ENCODE assay signal across 11 cellular contexts in genomic region chr12:117098071-117098360, GRCh38. TPM values are rescaled to one million over a fixed set of nuclear protein-coding genes. Genes with fewer than 3 reads are reported as not detected.
DNase-seq lines count a peak whose midpoint lies in the region; ATAC-seq, FAIRE-seq and TF ChIP-seq lines count a peak whose summit lies in the region.
"Had no signal": no experiment of that assay in that cellular context is flagged by ENCODE, and none has a peak within 500 bp of the region (broad histone marks: within the 10 kb centered on the region; RNA-seq: fewer than 3 reads in every experiment).

No MANE protein-coding gene starts in this region.

- H3K27me3 ChIP-seq in iPS-20b (ENCODE audit: insufficient read depth, low read length): peaks cover 55% of the 10 kb centered on the region
- peaks cover 40 to 44% of the 10 kb centered on the region in 2 donors for H3K27me3 ChIP-seq in stomach smooth muscle (ENCODE audit: control insufficient read depth in 1 of 2, insufficient read depth in 2 of 2, low read length in 2 of 2)

- no peak for FAIRE-seq in HTR-8/SVneo (lab: Jason Lieb, UNC)
- FAIRE-seq: A204.1, endothelial cell of umbilical vein had no signal

- no peaks in the 10 kb centered on the region for H3K9me3 Mint-ChIP-seq in activated CD4-positive, alpha-beta T cell treated with anti-CD3 and anti-CD28 coated beads for 36 hours (ENCODE audit: low read depth)

- CTCF ChIA-PET in activated CD4-positive, alpha-beta T cell treated with anti-CD3 and anti-CD28 coated beads for 36 hours (lab: Charles Lee): interaction anchor here (0.9 kb wide), 1 partner anchor 34 kb away, joined by 5 read pairs; no protein-coding TSS in a partner anchor

- peaks cover 15% of the 10 kb centered on the region for H3K27me3 Mint-ChIP-seq in activated CD4-positive, alpha-beta T cell treated with anti-CD3 and anti-CD28 coated beads for 36 hours

- H3K4me3 Mint-ChIP-seq in activated CD4-positive, alpha-beta T cell treated with anti-CD3 and anti-CD28 coated beads for 36 hours: peak overlapping the region; percentile 71

- H3K4me1 ChIP-seq in iPS-20b (ENCODE audit: insufficient read depth, low read length): no peaks in the 10 kb centered on the region; the same call in 1 of the 2 replicates
- H3K4me1 ChIP-seq in stomach smooth muscle (ENCODE audit: control insufficient read depth, insufficient read depth, low read length): peaks cover 15% of the 10 kb centered on the region

- H3K27ac ChIP-seq in VCaP (peak overlapping the region; percentile 74; the same call in 1 of the 2 replicates), iPS-20b (ENCODE audit: low read length) (no peak overlapping the region), stomach smooth muscle (ENCODE audit: low read length) (no peak overlapping the region)

- H3K9ac ChIP-seq in iPS-20b (ENCODE audit: low read depth, low read length) (no peak overlapping the region), stomach smooth muscle (ENCODE audit: low read length in 2 of 2) (no peak overlapping the region)

- H3K36me3 Mint-ChIP-seq in activated CD4-positive, alpha-beta T cell treated with anti-CD3 and anti-CD28 coated beads for 36 hours (ENCODE audit: low read depth): no peaks in the 10 kb centered on the region

- intact Hi-C loops in activated CD4-positive, alpha-beta T cell treated with anti-CD3 and anti-CD28 coated beads for 36 hours (cut with DNase I, micrococcal nuclease): loop anchor here in 1 of 2 experiments (2.0 kb wide), 1 partner anchor 279 kb away; no protein-coding TSS in a partner anchor
- intact Hi-C loops in sciatic nerve (cut with DNase I): no loop called here

- no peaks in the 10 kb centered on the region for H3K36me3 ChIP-seq in iPS-20b (ENCODE audit: insufficient read depth, low read depth, low read length)
- H3K36me3 ChIP-seq in stomach smooth muscle (ENCODE audit: control insufficient read depth in 2 of 2, insufficient read depth in 2 of 2, low read length in 2 of 2): no peaks in the 10 kb centered on the region

- TF ChIP-seq CTCF in VCaP (conservative IDR thresholded peaks at IDR 0.05): no peak

- H3K4me3 ChIP-seq in iPS-20b (ENCODE audit: low read length) (peak overlapping the region; percentile 77; the same call in 1 of the 2 replicates), stomach smooth muscle (ENCODE audit: low read length in 2 of 2) (peak overlapping the region; percentile 11 to 64)

- no peaks in the 10 kb centered on the region for H3K9me3 ChIP-seq in iPS-20b (ENCODE audit: insufficient read depth, low read depth, low read length)
- H3K9me3 ChIP-seq in stomach smooth muscle (ENCODE audit: control insufficient read depth in 2 of 2, low read length in 2 of 2): no peaks in the 10 kb centered on the region

- no peak overlapping the region for H3K27ac Mint-ChIP-seq in activated CD4-positive, alpha-beta T cell treated with anti-CD3 and anti-CD28 coated beads for 36 hours

- H3K4me1 Mint-ChIP-seq in activated CD4-positive, alpha-beta T cell treated with anti-CD3 and anti-CD28 coated beads for 36 hours: peaks cover 18% of the 10 kb centered on the region

- no peak for ATAC-seq in activated CD4-positive, alpha-beta T cell treated with anti-CD3 and anti-CD28 coated beads for 36 hours
- no peak for ATAC-seq in sciatic nerve

- POLR2A ChIA-PET in activated CD4-positive, alpha-beta T cell treated with anti-CD3 and anti-CD28 coated beads for 36 hours (lab: Charles Lee): no interaction called here

- DNase-seq in activated CD4-positive, alpha-beta T cell treated with anti-CD3 and anti-CD28 coated beads for 36 hours: no peak
- no peak for DNase-seq in activated CD4-positive, alpha-beta T cell treated with anti-CD3 and anti-CD28 coated beads, Interleukin-2, amount 50 U/mL, for 4 hours
- DNase-seq in HTR-8/SVneo (ENCODE audit: insufficient read length, low spot score) (no peak), sciatic nerve (ENCODE audit: low spot score) (no peak)
- DNase-seq in stimulated activated CD4-positive, alpha-beta T cell treated with anti-CD3 and anti-CD28 coated beads, Interleukin-4, amount 100 ng/mL, for 1 hour: no peak
- DNase-seq: NCI-H345 had no signal

RNA-seq across cellular contexts. Expression of gene TESC, which starts 1.2 kb away (rescaled TPM):
- total RNA-seq in activated CD4-positive, alpha-beta T cell treated with anti-CD3 and anti-CD28 coated beads for 36 hours: 10 to 100 TPM; 28.9 to 30.2 TPM
- total RNA-seq in sciatic nerve: 16.6 TPM
